In genomic region chr15:60673918-60674558, GRCh38 we compare ENCODE assay signal across 8 cellular contexts.
DNase-seq lines count a peak whose midpoint lies in the region; ATAC-seq and TF ChIP-seq lines count a peak whose summit lies in the region.

No MANE protein-coding gene starts in this region.

- H3K27ac ChIP-seq in upper lobe of right lung = no peak overlapping the region

- ATAC-seq in upper lobe of right lung = peak; percentile 46
- no peak for ATAC-seq in HG02571 (IDR thresholded peaks at IDR 0.05; ENCODE audit: unreplicated experiment)
- ATAC-seq in GM21515 (IDR thresholded peaks at IDR 0.05; ENCODE audit: unreplicated experiment) = no peak

- DNase-seq in GM12865 (ENCODE audit: low read depth) = peak; percentile 20
- DNase-seq in NCI-H82 treated with DMSO at 0.1 percent for 48 hours (lab: John Stamatoyannopoulos, UW; ENCODE audit: unreplicated experiment) = peak; percentile 35
- DNase-seq in brain pericyte (ENCODE audit: low read depth, low spot score) = peak; percentile 16
- peak; percentile 90 for DNase-seq in myocyte (ENCODE audit: low read depth)
- no peak for DNase-seq in upper lobe of right lung
- DNase-seq in NCI-H345 treated with DMSO at 0.1 percent for 48 hours (lab: John Stamatoyannopoulos, UW; ENCODE audit: unreplicated experiment) = no peak

- H3K4me3 ChIP-seq in GM12865 (ENCODE audit: low read depth, low read length) = no peak overlapping the region
- H3K4me3 ChIP-seq in upper lobe of right lung = no peak overlapping the region

- no peaks in the 10 kb centered on the region for H3K27me3 ChIP-seq in upper lobe of right lung

- TF ChIP-seq CTCF in GM12865 (IDR thresholded peaks at IDR 0.05; ENCODE audit: insufficient read depth, low read depth, low read length, missing control alignments) (no peak), upper lobe of right lung (IDR thresholded peaks at IDR 0.05) (no peak)

- H3K4me1 ChIP-seq in upper lobe of right lung = no peaks in the 10 kb centered on the region

- H3K36me3 ChIP-seq in upper lobe of right lung = no peaks in the 10 kb centered on the region

- intact Hi-C loops in upper lobe of right lung (cut with DNase I) = no loop called here

- H3K9me3 ChIP-seq in upper lobe of right lung = no peaks in the 10 kb centered on the region

Comparison
In these comparisons a context has a peak if more than half of its experiments do, and no peak if none do; other contexts are left out.
1. DNase-seq: peak in GM12865 (single experiment), NCI-H82 treated with DMSO at 0.1 percent for 48 hours (single experiment), brain pericyte (single experiment) and myocyte (single experiment); none in upper lobe of right lung (single experiment) and NCI-H345 treated with DMSO at 0.1 percent for 48 hours (single experiment).